7 cellular contexts compared by ENCODE assay signal in genomic region chr11:77589181-77589520, GRCh38. TPM values are rescaled to one million over a fixed set of nuclear protein-coding genes. Genes with fewer than 3 reads are reported as not detected.
A peak's percentile ranks its signal among the peaks of the same experiment; 100 is the strongest.
DNase-seq lines count a peak whose midpoint lies in the region; ATAC-seq and TF ChIP-seq lines count a peak whose summit lies in the region.

No MANE protein-coding gene starts in this region.

- ATAC-seq in GM19395 (IDR thresholded peaks at IDR 0.05; ENCODE audit: unreplicated experiment) (peak; percentile 45), HG03108 (IDR thresholded peaks at IDR 0.05; ENCODE audit: unreplicated experiment) (peak; percentile 13), left colon (peak; percentile 1), HG03342 (IDR thresholded peaks at IDR 0.05; ENCODE audit: unreplicated experiment) (no peak)

- peaks cover 24% of the 10 kb centered on the region for H3K4me1 ChIP-seq in adipocyte (ENCODE audit: control insufficient read depth, insufficient read depth, low read length)
- peaks cover 0 to 10% of the 10 kb centered on the region in 2 donors for H3K4me1 ChIP-seq in thyroid gland

- H3K27me3 ChIP-seq in adipocyte (replicated peaks; ENCODE audit: control insufficient read depth, insufficient read depth, low read length) (no peaks in the 10 kb centered on the region), thyroid gland (no peaks in the 10 kb centered on the region)

- DNase-seq in adipocyte (ENCODE audit: low read depth) (no peak), left colon (no peak), thyroid gland (no peak)
- DNase-seq in stimulated activated CD4-positive, alpha-beta T cell treated with anti-CD3 and anti-CD28 coated beads, Interleukin-2, amount 100 ng/mL, for 24 hours = no peak

- H3K36me3 ChIP-seq in adipocyte (ENCODE audit: control insufficient read depth, insufficient read depth, low read length, severe bottlenecking) (no peaks in the 10 kb centered on the region), thyroid gland (no peaks in the 10 kb centered on the region)

- no peak for TF ChIP-seq POLR2A in thyroid gland (IDR thresholded peaks at IDR 0.05)

- WGBS in thyroid gland, 2 donors = 2 to 3% methylated on average over 12 to 19 of the region's 19 CpGs

- H3K27ac ChIP-seq in thyroid gland = peak overlapping the region; percentile 71 to 83 (median 78)

- intact Hi-C loops in left colon (cut with DNase I, micrococcal nuclease) = no loop called here
- intact Hi-C loops in thyroid gland (cut with DNase I) = no loop called here

- H3K9ac ChIP-seq in adipocyte (ENCODE audit: low read length) = peak overlapping the region; percentile 89

- TF ChIP-seq CTCF in thyroid gland (IDR thresholded peaks at IDR 0.05) = no peak

- H3K4me3 ChIP-seq in adipocyte (ENCODE audit: low read length) (peak overlapping the region; percentile 86), thyroid gland (replicated peaks in 1 of 3) (peak overlapping the region; percentile 13 to 76 (median 54))

- H3K9me3 ChIP-seq in adipocyte (ENCODE audit: control insufficient read depth, low read length) = no peaks in the 10 kb centered on the region
- no peaks in the 10 kb centered on the region for H3K9me3 ChIP-seq in thyroid gland

RNA-seq across cellular contexts. Expression of gene AQP11, which starts 0.6 kb away (rescaled TPM):
- 1 to 10 TPM; 4.0 to 7.1 TPM for total RNA-seq in left colon
- 1 to 10 TPM; 1.1 to 5.6 (median 3.1) TPM for total RNA-seq in thyroid gland

RNA-seq across cellular contexts. Expression of gene CLNS1A, which starts 48.4 kb away (rescaled TPM):
- total RNA-seq in left colon = 10 to 100 TPM; 73.9 to 74.1 TPM
- total RNA-seq in thyroid gland = 100 to 1,000 TPM in 1 of 4 donors, 10 to 100 TPM in 3; 78.9 to 118 (median 90.7) TPM
